In the genomic region with DNA sequence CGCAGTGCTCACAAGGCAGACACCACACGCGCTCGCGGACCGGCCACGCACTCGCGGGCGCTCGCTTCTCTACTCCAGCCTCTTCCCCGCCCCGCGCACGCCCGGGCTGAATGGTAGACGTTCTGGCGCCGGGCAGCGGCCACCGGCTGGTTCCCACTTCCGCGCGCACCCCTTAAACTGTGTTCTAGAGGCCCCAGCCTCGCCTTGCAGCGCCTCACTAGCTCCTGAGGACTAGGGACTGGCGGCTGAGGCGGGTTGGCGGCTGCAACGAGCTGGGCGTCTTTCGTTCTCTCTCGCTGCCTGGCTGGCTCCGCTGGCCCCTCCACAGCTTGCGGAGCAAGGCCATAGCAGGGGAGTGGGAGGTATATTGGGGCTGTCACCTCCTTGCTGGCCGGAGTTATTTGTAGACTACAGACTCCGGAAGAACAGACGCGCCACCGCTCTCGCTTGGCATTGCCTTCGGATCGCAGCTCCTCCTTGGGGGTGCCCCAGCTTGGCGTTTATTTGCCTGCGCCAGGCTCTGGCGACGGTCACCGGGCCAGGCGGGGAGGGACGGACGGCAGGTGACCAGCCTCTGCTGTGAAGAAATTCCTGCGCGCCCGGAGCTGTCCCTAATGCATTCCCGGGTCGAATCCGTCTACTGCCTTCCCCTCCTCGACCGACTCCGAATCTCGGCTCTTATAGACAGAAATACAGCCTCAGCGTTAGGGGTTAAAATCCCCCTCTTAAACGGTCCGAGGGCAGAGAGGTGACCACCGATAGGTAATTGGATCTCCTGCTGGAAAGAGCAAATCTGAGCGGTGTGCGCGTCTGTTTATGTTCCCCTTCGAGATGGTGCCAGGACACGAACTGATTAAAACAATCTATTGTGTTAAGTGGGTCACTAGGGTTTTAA, we compare ENCODE assay signal across 8 cellular contexts. TPM values are rescaled to one million over a fixed set of nuclear protein-coding genes. Genes with fewer than 3 reads are reported as not detected.
DNase-seq lines count a peak whose midpoint lies in the region; ATAC-seq and TF ChIP-seq lines count a peak whose summit lies in the region.

No MANE protein-coding gene starts in this region.

- TF ChIP-seq POLR2A in stomach (IDR thresholded peaks at IDR 0.05): no peak

- H3K4me1 ChIP-seq in ascending aorta: peaks cover 0 to 3% of the 10 kb centered on the region in 2 donors
- H3K4me1 ChIP-seq in stomach: peaks cover 26 to 36% (median 28%) of the 10 kb centered on the region in 4 donors

- no peak for TF ChIP-seq EP300 in stomach (IDR thresholded peaks at IDR 0.05)

- peak; percentile 62 for ATAC-seq in left colon

- H3K9me3 ChIP-seq in ascending aorta (no peaks in the 10 kb centered on the region), stomach (no peaks in the 10 kb centered on the region)

- no peak for TF ChIP-seq CTCF in ascending aorta (IDR thresholded peaks at IDR 0.05)
- TF ChIP-seq CTCF in stomach (IDR thresholded peaks at IDR 0.05): no peak

- H3K36me3 ChIP-seq in ascending aorta (no peaks in the 10 kb centered on the region), stomach (no peaks in the 10 kb centered on the region)

- 2 to 9% (median 3%) methylated on average over 11 to 70 of the region's 70 CpGs for WGBS in stomach, 5 donors

- DNase-seq in NCI-H82 (lab: John Stamatoyannopoulos, UW): peak; percentile 18
- DNase-seq in NCI-H82 treated with DMSO at 0.1 percent for 48 hours (lab: John Stamatoyannopoulos, UW; ENCODE audit: unreplicated experiment): no peak
- DNase-seq in ascending aorta (ENCODE audit: low spot score in 2 of 2): no peak
- peak in 1 of 2 donors; percentile 29 for DNase-seq in left colon
- peak; percentile 43 for DNase-seq in stomach
- DNase-seq in T-helper 9 cell: no peak
- DNase-seq in cerebellum (ENCODE audit: low spot score): no peak
- no peak for DNase-seq in SHP77 (lab: John Stamatoyannopoulos, UW)

- H3K4me3 ChIP-seq in ascending aorta (peak overlapping the region; percentile 50), stomach (peak overlapping the region; percentile 38 to 61 (median 51))

- H3K27me3 ChIP-seq in ascending aorta (peaks cover 16% of the 10 kb centered on the region), stomach (peaks cover 21 to 76% (median 50%) of the 10 kb centered on the region in 3 donors)

- intact Hi-C loops in ascending aorta (cut with DNase I): no loop called here
- intact Hi-C loops in left colon (cut with DNase I, micrococcal nuclease): no loop called here
- intact Hi-C loops in stomach (cut with DNase I; ENCODE audit: low total_unique reads): no loop called here

- H3K27ac ChIP-seq in ascending aorta (no peak overlapping the region), stomach (peak overlapping the region in 4 of 5 donors; percentile 33 to 82 (median 75))

RNA-seq across cellular contexts. Expression of a gene that starts 1.3 kb away (rescaled TPM):
- total RNA-seq in ascending aorta (not detected), left colon (10 to 100 TPM; 13.7 to 46.0 TPM), stomach (10 to 100 TPM in 3 of 5 donors, 1 to 10 TPM in 2; 5.3 to 50.0 (median 13.0) TPM), cerebellum (0.54 TPM)
- 10 to 100 TPM in 2 of 3 donors, 1 to 10 TPM in 1; 4.0 to 22.2 (median 14.6) TPM for polyA plus RNA-seq in stomach

Comparison
In these comparisons a context has a peak if more than half of its experiments do, and no peak if none do; other contexts are left out.
1. DNase-seq: peak in NCI-H82 (single experiment) and stomach (single experiment); none in NCI-H82 treated with DMSO at 0.1 percent for 48 hours (single experiment), ascending aorta (0 of 2), T-helper 9 cell (single experiment), cerebellum (single experiment) and SHP77 (0 of 2).
2. H3K27ac ChIP-seq: peak in stomach (4 of 5); none in ascending aorta (0 of 2).